32 cellular contexts compared by ENCODE assay signal in the genomic region with DNA sequence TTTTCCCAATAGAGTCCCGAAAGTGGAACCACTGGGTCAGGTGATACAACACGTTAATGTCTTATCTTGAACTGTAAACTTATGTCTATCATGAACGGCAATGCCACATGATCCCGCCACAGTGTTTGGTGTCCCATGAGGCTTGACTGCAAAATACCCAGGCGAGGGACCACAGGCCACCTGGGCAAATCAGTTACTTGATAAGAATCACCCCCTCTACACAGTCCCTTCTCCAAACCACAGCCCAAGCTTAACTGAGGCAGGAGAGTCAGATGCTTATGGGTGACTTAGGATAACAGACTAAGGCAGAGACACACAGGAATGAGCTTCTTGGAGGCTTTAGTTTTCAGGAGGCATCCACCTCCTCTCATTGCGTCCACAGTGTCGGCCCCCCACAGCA.
"Had no signal": no experiment of that assay in that cellular context is flagged by ENCODE, and none has a peak within 500 bp of the region (broad histone marks: within the 10 kb centered on the region; RNA-seq: fewer than 3 reads in every experiment).

No MANE protein-coding gene starts in this region.

- H3K36me3 ChIP-seq: adrenal gland, ascending aorta, breast epithelium, cardiac muscle cell, colonic mucosa, WERI-Rb-1 had no signal

- H3K9me3 ChIP-seq: adrenal gland, ascending aorta, breast epithelium, colonic mucosa had no signal

- H3K4me3 ChIP-seq: adrenal gland, ascending aorta, breast epithelium, cardiac muscle cell, colonic mucosa had no signal

- H3K27ac Mint-ChIP-seq: activated B cell treated with CpG ODN at 0.5 μM for 24 hours; activated CD8-positive, alpha-beta T cell treated with anti-CD3 and anti-CD28 coated beads for 36 hours; activated naive CD4-positive, alpha-beta T cell treated with anti-CD3 and anti-CD28 coated beads for 36 hours; activated naive CD4-positive, alpha-beta T cell treated with anti-CD3 and anti-CD28 coated beads, Interleukin-2, amount 50 U/mL, for 24 hours; activated naive CD8-positive, alpha-beta T cell treated with anti-CD3 and anti-CD28 coated beads for 36 hours; activated naive CD8-positive, alpha-beta T cell treated with anti-CD3 and anti-CD28 coated beads, Interleukin-2, amount 50 U/mL, for 24 hours; activated T-helper 1 cell treated with anti-CD3 and anti-CD28 coated beads, Interleukin-12 subunit alpha, Interleukin-12 subunit beta, Interleukin-2, Interleukin-4 antibody, amounts not matched to agents 30 ng/mL and 10 ng/mL and 1 ng/mL, durations not matched to agents 14 hours and 24 hours and 36 hours; activated T-helper 2 cell treated with anti-CD3 and anti-CD28 coated beads, Interferon-gamma antibody, Interleukin-2, Interleukin-4, amounts not matched to agents 10 μg/mL and 5 μg/mL and 100 μg/mL, durations not matched to agents 14 hours and 24 hours and 36 hours; brain; T-helper 17 cell had no signal

- H3K9me3 Mint-ChIP-seq: activated naive CD4-positive, alpha-beta T cell treated with anti-CD3 and anti-CD28 coated beads, Interleukin-2, amount 50 U/mL, for 24 hours had no signal

- H3K27me3 Mint-ChIP-seq: activated naive CD8-positive, alpha-beta T cell treated with anti-CD3 and anti-CD28 coated beads for 36 hours; brain had no signal

- H3K27me3 ChIP-seq: adrenal gland, ascending aorta, breast epithelium, colonic mucosa had no signal

- H3K27ac ChIP-seq: adrenal gland, ascending aorta, breast epithelium, cardiac muscle cell, colonic mucosa, WERI-Rb-1 had no signal

- H3K36me3 Mint-ChIP-seq: brain had no signal

- H3K4me3 Mint-ChIP-seq: activated B cell treated with CpG ODN at 0.5 μM for 24 hours; activated CD8-positive, alpha-beta T cell treated with anti-CD3 and anti-CD28 coated beads for 36 hours; activated naive CD4-positive, alpha-beta T cell treated with anti-CD3 and anti-CD28 coated beads for 36 hours; activated naive CD4-positive, alpha-beta T cell treated with anti-CD3 and anti-CD28 coated beads, Interleukin-2, amount 50 U/mL, for 24 hours; activated naive CD8-positive, alpha-beta T cell treated with anti-CD3 and anti-CD28 coated beads for 36 hours; activated naive CD8-positive, alpha-beta T cell treated with anti-CD3 and anti-CD28 coated beads, Interleukin-2, amount 50 U/mL, for 24 hours; activated T-helper 1 cell treated with anti-CD3 and anti-CD28 coated beads, Interleukin-12 subunit alpha, Interleukin-12 subunit beta, Interleukin-2, Interleukin-4 antibody, amounts not matched to agents 30 ng/mL and 10 ng/mL and 1 ng/mL, durations not matched to agents 14 hours and 24 hours and 36 hours; brain; T-helper 17 cell; T-helper 2 cell treated with Interferon-gamma antibody and Interleukin-4, amounts not matched to agents 5 μg/mL and 100 μg/mL, for 36 hours had no signal

- ATAC-seq: activated CD4-positive, CD25-positive, alpha-beta regulatory T cell treated with anti-CD3 and anti-CD28 coated beads, Interleukin-2, amount 50 U/mL, for 24 hours; activated CD8-positive, alpha-beta T cell treated with anti-CD3 and anti-CD28 coated beads for 36 hours; activated naive CD8-positive, alpha-beta T cell treated with anti-CD3 and anti-CD28 coated beads, Interleukin-2, amount 50 U/mL, for 24 hours; esophagus mucosa; T-helper 17 cell had no signal

- H3K4me1 ChIP-seq: adrenal gland, ascending aorta, breast epithelium, colonic mucosa had no signal

- H3K4me1 Mint-ChIP-seq: T-helper 17 cell had no signal

- DNase-seq: activated B cell treated with CpG ODN at 0.5 μM for 24 hours; activated CD4-positive, alpha-beta T cell treated with anti-CD3 and anti-CD28 coated beads for 48 hours; activated CD4-positive, alpha-beta T cell treated with anti-CD3 and anti-CD28 coated beads, Interleukin-2, amount 50 U/mL, for 1 hour; activated CD4-positive, alpha-beta T cell treated with anti-CD3 and anti-CD28 coated beads, Interleukin-2, amount 50 U/mL, for 48 hours; activated CD8-positive, alpha-beta memory T cell treated with anti-CD3 and anti-CD28 coated beads for 24 hours; activated CD8-positive, alpha-beta T cell treated with anti-CD3 and anti-CD28 coated beads for 36 hours; activated effector memory CD4-positive, alpha-beta T cell treated with anti-CD3 and anti-CD28 coated beads, Interleukin-2, amount 50 U/mL, for 16 hours; activated naive CD4-positive, alpha-beta T cell treated with anti-CD3 and anti-CD28 coated beads for 36 hours; activated naive CD8-positive, alpha-beta T cell treated with anti-CD3 and anti-CD28 coated beads for 36 hours; activated naive CD8-positive, alpha-beta T cell treated with anti-CD3 and anti-CD28 coated beads, Interleukin-2, amount 50 U/mL, for 24 hours; activated T-cell treated with anti-CD3 and anti-CD28 coated beads, Interleukin-2, amount 50 U/mL, for 1 hour; activated T-cell treated with anti-CD3 and anti-CD28 coated beads, Interleukin-2, amount 50 U/mL, for 48 hours; adrenal gland; amygdala; central memory CD4-positive, alpha-beta T cell; cerebellar nuclear complex; colonic mucosa; effector CD8-positive, alpha-beta T cell; foreskin fibroblast; T-helper 17 cell; T1000; WERI-Rb-1 had no signal
